25 cellular contexts compared by ENCODE assay signal in the genomic region with DNA sequence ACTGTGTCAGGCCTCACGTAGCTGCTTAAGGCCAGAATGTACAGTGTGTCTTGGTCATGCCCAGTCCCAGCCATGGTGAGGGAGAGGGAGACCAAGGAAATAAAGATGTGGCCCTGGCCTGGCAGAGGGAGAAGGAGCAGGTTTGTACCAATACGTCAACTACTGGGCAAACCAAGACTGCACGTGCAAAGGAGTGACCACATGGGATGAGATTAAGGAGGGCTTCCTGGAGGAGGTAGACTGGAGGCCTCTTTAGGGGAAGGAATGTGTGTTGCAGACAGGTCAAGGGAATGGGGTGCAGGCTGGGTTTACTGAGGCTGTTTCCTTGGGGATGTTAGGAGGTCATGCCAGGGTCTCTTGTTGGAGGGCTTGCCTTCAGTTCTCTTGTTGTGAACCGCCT.
"Had no signal": no experiment of that assay in that cellular context is flagged by ENCODE, and none has a peak within 500 bp of the region (broad histone marks: within the 10 kb centered on the region; RNA-seq: fewer than 3 reads in every experiment).

No MANE protein-coding gene starts in this region.

- H2AFZ ChIP-seq: neural progenitor cell had no signal

- H3K9ac ChIP-seq: neural progenitor cell had no signal

- H3K9me3 Mint-ChIP-seq: effector memory CD8-positive, alpha-beta T cell; natural killer cell; neural progenitor cell; stimulated activated naive CD8-positive, alpha-beta T cell treated with anti-CD3 and anti-CD28 coated beads, Interleukin-15, amount 100 ng/mL, for 72 hours had no signal

- H3K36me3 Mint-ChIP-seq: natural killer cell had no signal

- H3K27me3 Mint-ChIP-seq: dendritic cell treated with granulocyte-macrophage colony-stimulating factor and Interleukin-4, amounts not matched to agents 40 ng/mL and 50 ng/mL, for 4 days; effector memory CD8-positive, alpha-beta T cell; stimulated activated naive B cell treated with anti-CD40 and anti-IgM and Interleukin-4, amounts not matched to agents 10 μg/mL and 1 μg/mL and 100 μg/mL, for 72 hours; stimulated activated naive CD8-positive, alpha-beta T cell treated with anti-CD3 and anti-CD28 coated beads, Interleukin-15, amount 100 ng/mL, for 72 hours had no signal

- H3K36me3 ChIP-seq: neural progenitor cell, ovary, thoracic aorta, transverse colon had no signal

- H3K4me3 Mint-ChIP-seq: dendritic cell treated with granulocyte-macrophage colony-stimulating factor and Interleukin-4, amounts not matched to agents 40 ng/mL and 50 ng/mL, for 4 days; effector memory CD8-positive, alpha-beta T cell; natural killer cell; neural progenitor cell; stimulated activated naive B cell treated with anti-CD40 and anti-IgM and Interleukin-4, amounts not matched to agents 10 μg/mL and 1 μg/mL and 100 μg/mL, for 72 hours; stimulated activated naive CD8-positive, alpha-beta T cell treated with anti-CD3 and anti-CD28 coated beads, Interleukin-15, amount 100 ng/mL, for 72 hours had no signal

- FAIRE-seq: colon, urothelium cell line had no signal

- H3K4me2 ChIP-seq: neural progenitor cell had no signal

- H3K4me3 ChIP-seq: esophagus squamous epithelium, gastroesophageal sphincter, mucosa of descending colon, neural progenitor cell, ovary, thoracic aorta, transverse colon had no signal

- DNase-seq: effector memory CD8-positive, alpha-beta T cell; esophagus squamous epithelium; foreskin fibroblast; glutamatergic neuron; islet precursor cell; mammary epithelial cell; mucosa of descending colon; natural killer cell; nucleus accumbens; ovary; right cardiac atrium; stimulated activated CD4-positive, alpha-beta T cell treated with anti-CD3 and anti-CD28 coated beads, Interleukin-15, amount 100 ng/mL, for 24 hours; stimulated activated CD4-positive, alpha-beta T cell treated with anti-CD3 and anti-CD28 coated beads, Interleukin-1b, Interleukin-23, amount 100 ng/mL, for 48 hours; stimulated activated CD4-positive, alpha-beta T cell treated with anti-CD3 and anti-CD28 coated beads, Interleukin-4, amount 100 ng/mL, for 24 hours; stimulated activated naive B cell treated with anti-CD40 and anti-IgM and Interleukin-4, amounts not matched to agents 10 μg/mL and 1 μg/mL and 100 μg/mL, for 72 hours; stimulated activated naive CD8-positive, alpha-beta T cell treated with anti-CD3 and anti-CD28 coated beads, Interleukin-15, amount 100 ng/mL, for 72 hours; substantia nigra; transverse colon had no signal

- H3K27ac ChIP-seq: esophagus squamous epithelium, gastroesophageal sphincter, neural progenitor cell, ovary, thoracic aorta, transverse colon had no signal

- H3K27me3 ChIP-seq: esophagus squamous epithelium, gastroesophageal sphincter, neural progenitor cell, ovary, transverse colon had no signal

- ATAC-seq: effector memory CD8-positive, alpha-beta T cell; gastroesophageal sphincter; left lobe of liver; mucosa of descending colon; natural killer cell; right cardiac atrium; stimulated activated naive B cell treated with anti-CD40 and anti-IgM and Interleukin-4, amounts not matched to agents 10 μg/mL and 1 μg/mL and 100 μg/mL, for 72 hours; stimulated activated naive CD8-positive, alpha-beta T cell treated with anti-CD3 and anti-CD28 coated beads, Interleukin-15, amount 100 ng/mL, for 72 hours had no signal

- H3K9me3 ChIP-seq: esophagus squamous epithelium, gastroesophageal sphincter, mucosa of descending colon, ovary, thoracic aorta, transverse colon had no signal

- H3K27ac Mint-ChIP-seq: dendritic cell treated with granulocyte-macrophage colony-stimulating factor and Interleukin-4, amounts not matched to agents 40 ng/mL and 50 ng/mL, for 4 days; effector memory CD8-positive, alpha-beta T cell; neural progenitor cell; stimulated activated naive B cell treated with anti-CD40 and anti-IgM and Interleukin-4, amounts not matched to agents 10 μg/mL and 1 μg/mL and 100 μg/mL, for 72 hours; stimulated activated naive CD8-positive, alpha-beta T cell treated with anti-CD3 and anti-CD28 coated beads, Interleukin-15, amount 100 ng/mL, for 72 hours had no signal
